In the genomic region with DNA sequence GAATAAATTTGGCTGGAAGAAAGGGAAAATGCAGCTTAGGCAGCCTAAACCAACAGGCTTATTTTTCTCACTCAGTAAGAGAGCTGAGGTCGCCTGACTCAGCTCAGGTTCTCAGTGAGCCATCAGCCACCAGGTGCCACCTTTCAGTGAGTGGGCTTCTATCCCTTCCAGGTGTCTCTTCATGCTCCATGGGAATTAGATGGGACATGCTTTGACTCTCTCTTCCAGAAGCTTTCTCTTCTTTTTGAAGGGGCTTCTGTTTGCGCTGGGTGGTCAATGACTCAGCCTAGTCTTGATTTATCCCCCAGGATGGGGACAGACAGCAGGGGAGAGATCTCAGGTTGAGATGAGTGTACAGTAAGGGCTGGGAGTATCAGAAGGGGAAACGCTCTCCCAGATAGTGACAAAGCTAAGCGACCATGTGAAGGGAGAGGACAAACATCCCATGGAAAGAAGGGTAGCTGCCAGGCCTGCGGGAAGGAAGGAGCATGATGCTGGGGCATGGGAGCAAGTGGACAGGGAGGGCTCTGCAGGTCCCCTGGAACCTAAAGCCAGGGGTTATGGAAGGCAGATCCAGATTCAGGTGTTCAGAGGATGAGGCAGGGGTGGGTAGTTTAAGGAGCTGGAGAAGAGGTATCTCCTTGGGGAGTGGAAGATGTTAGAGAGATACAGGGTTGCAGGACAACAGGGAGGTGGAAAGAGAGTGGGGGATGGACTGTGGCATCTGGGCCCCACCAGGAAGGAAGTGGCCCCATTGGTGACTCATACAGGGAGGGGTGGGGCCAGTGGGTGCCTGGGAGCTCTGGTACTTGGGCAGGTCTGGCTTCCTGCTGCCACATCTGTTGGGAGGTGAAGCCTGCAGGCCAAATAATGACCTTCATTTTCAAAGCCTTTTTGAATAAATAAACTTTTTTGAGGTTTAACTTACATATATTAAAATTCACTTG, we compare ENCODE assay signal across 8 cellular contexts. TPM values are rescaled to one million over a fixed set of nuclear protein-coding genes. Genes with fewer than 3 reads are reported as not detected.
DNase-seq lines count a peak whose midpoint lies in the region; ATAC-seq, FAIRE-seq and TF ChIP-seq lines count a peak whose summit lies in the region.

No MANE protein-coding gene starts in this region.

- H4K20me1 ChIP-seq in OCI-LY7 (ENCODE audit: insufficient read depth, low read length) = no peaks in the 10 kb centered on the region

- H2AFZ ChIP-seq in OCI-LY7 (ENCODE audit: low read length) = peak overlapping the region; percentile 1; the same call in 1 of the 2 replicates

- no peaks in the 10 kb centered on the region for H3K9me2 ChIP-seq in OCI-LY7 (ENCODE audit: insufficient read depth, low read length)

- H3K27ac ChIP-seq in 22Rv1 (peak overlapping the region; percentile 48), OCI-LY7 (ENCODE audit: low read depth, low read length, poor library complexity, severe bottlenecking) (peak overlapping the region; percentile 75)

- peaks cover 4% of the 10 kb centered on the region; the same call in 1 of the 2 replicates for H3K36me3 ChIP-seq in OCI-LY7 (ENCODE audit: insufficient read depth, low read length)

- H3K27me3 Mint-ChIP-seq in progenitor cell of endocrine pancreas = no peaks in the 10 kb centered on the region

- no peaks in the 10 kb centered on the region for H3K9me3 ChIP-seq in OCI-LY7 (ENCODE audit: low read length)

- peaks cover 7% of the 10 kb centered on the region for H3K36me3 Mint-ChIP-seq in progenitor cell of endocrine pancreas (ENCODE audit: insufficient read depth)

- DNase-seq in OCI-LY7 (ENCODE audit: low spot score) (peak; percentile 79), foreskin fibroblast (peak; percentile 77 to 90), progenitor cell of endocrine pancreas (ENCODE audit: low spot score, unreplicated experiment) (no peak), urothelium cell line (ENCODE audit: low spot score) (peak; percentile 96)
- DNase-seq in activated T-cell treated with anti-CD3 and anti-CD28 coated beads, Interleukin-2, amount 50 U/mL, for 1 hour = peak; percentile 76

- H3K4me3 ChIP-seq in OCI-LY7 (ENCODE audit: low read depth, low read length, poor library complexity, severe bottlenecking) (peak overlapping the region; percentile 38), foreskin fibroblast (ENCODE audit: low read depth in 1 of 2, low read length in 2 of 2) (no peak overlapping the region)

- TF ChIP-seq CTCF in 22Rv1 (IDR thresholded peaks at IDR 0.05) (no peak), OCI-LY7 (conservative IDR thresholded peaks at IDR 0.05; ENCODE audit: low read length) (0 out of 2 replicates have a peak, but pooled peaks have one; percentile 31), foreskin fibroblast (IDR thresholded peaks at IDR 0.05; ENCODE audit: low read depth, low read length) (no peak), progenitor cell of endocrine pancreas (IDR thresholded peaks at IDR 0.05; ENCODE audit: unreplicated experiment) (no peak)

- POLR2A ChIA-PET in OCI-LY7 (lab: Charles Lee) = interaction anchor here (0.5 to 2.4 kb wide), 7 partner anchors 8 to 208 kb away, joined by 3 to 12 read pairs (median 4); partner anchors contain the start of gene OGDH

- CTCF ChIA-PET in OCI-LY7 (lab: Charles Lee; ENCODE audit: unreplicated experiment) = interaction anchor here (0.6 kb wide), 1 partner anchor 75 kb away, joined by 3 read pairs; no protein-coding TSS in a partner anchor

- peaks cover 48% of the 10 kb centered on the region for H3K4me1 ChIP-seq in OCI-LY7 (ENCODE audit: insufficient read depth, low read length, poor library complexity, severe bottlenecking)

- no peaks in the 10 kb centered on the region for H3K9me3 Mint-ChIP-seq in progenitor cell of endocrine pancreas (ENCODE audit: low read depth)

- H3K4me3 Mint-ChIP-seq in progenitor cell of endocrine pancreas (ENCODE audit: low read depth) = peak overlapping the region; percentile 2

- peak overlapping the region; percentile 94 for H3K27ac Mint-ChIP-seq in progenitor cell of endocrine pancreas

- H3K4me1 Mint-ChIP-seq in progenitor cell of endocrine pancreas (ENCODE audit: low read depth) = peaks cover 44% of the 10 kb centered on the region

- peak overlapping the region; percentile 77 for H3K4me2 ChIP-seq in OCI-LY7 (ENCODE audit: low read length)

- FAIRE-seq in urothelium cell line (lab: Jason Lieb, UNC) = no peak

- BruUV-seq in OCI-LY7 (replicated peaks; lab: Mats Ljungman, UMichigan) = no TSS peak

- intact Hi-C loops in OCI-LY7 (cut with micrococcal nuclease; ENCODE audit: unreplicated experiment) = no loop called here

- H3K79me2 ChIP-seq in OCI-LY7 (ENCODE audit: insufficient read depth, low read depth, low read length) = peaks cover 14% of the 10 kb centered on the region; the same call in 1 of the 2 replicates

- ATAC-seq in GM18511 (IDR thresholded peaks at IDR 0.05; ENCODE audit: unreplicated experiment) (peak; percentile 85), HG02973 (IDR thresholded peaks at IDR 0.05; ENCODE audit: unreplicated experiment) (peak; percentile 67)

RNA-seq across cellular contexts. Expression of gene OGDH, which starts 32.5 kb away (rescaled TPM):
- total RNA-seq in OCI-LY7 (2014; rRNA removed; shearing (Covaris generic)) = 32.6 and 47.6 TPM in 2 replicates
- 70.9 and 71.8 TPM in 2 replicates for total RNA-seq in OCI-LY7 (2022)
- total RNA-seq in progenitor cell of endocrine pancreas = 93.5 and 105 TPM in 2 replicates

RNA-seq across cellular contexts. Expression of gene TMED4, which starts 56.9 kb away (rescaled TPM):
- total RNA-seq in OCI-LY7 (2014; rRNA removed; shearing (Covaris generic)) = 64.9 and 80.5 TPM in 2 replicates
- total RNA-seq in OCI-LY7 (2022) = 68.6 and 69.1 TPM in 2 replicates
- 117 and 119 TPM in 2 replicates for total RNA-seq in progenitor cell of endocrine pancreas
